ENCODE assay signal across 1 cellular context in the genomic region with DNA sequence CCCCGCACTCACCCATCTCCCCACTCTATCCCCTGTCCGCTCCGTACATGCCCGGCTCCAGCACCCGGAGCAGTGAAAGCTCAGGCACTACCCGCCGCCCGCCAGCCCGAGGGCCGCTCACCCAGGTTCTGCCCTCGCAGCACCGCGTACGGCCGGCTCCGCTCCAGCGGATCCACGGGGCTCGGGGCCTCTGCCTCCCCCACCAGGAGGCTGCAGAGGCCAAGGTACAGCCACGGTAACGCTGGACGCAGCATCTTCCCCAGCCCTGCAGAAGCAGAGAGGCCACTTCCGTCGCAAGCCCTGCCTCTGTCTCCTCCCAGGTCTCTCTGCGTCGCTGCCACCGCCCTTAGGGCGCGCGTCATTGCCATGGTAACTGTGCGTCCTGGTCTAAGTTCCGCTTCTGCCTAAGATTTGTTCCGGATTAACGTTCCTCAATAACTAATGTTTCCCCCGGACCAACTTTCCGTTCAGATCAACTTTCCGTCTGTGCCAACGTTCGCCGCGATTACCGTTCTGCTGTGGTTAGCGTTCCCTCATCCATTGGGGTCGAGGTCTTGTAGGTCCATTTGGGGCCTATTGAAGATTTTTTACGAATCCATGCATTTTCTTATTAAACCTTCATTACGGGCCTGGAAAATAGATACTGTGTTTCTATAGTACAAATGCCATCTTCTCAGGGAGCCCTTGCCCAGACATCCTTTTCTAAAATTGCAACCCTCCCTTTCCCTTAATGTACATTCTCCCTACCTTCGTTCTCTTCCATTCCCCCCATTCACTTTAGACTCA.
A peak's percentile ranks its signal among the peaks of the same experiment; 100 is the strongest.
TF ChIP-seq lines count a peak whose summit lies in the region.

Gene C12orf76 (minus strand): TSS at position 281 of the 786 bp plus-strand sequence. CDS start 27 bp downstream, at position 254.

TF ChIP-seq in HepG2, 621 proteins besides CTCF, POLR2A, EP300 and RAD21 (continued from another document and continues in another):
- TF ChIP-seq, protein P1, sequence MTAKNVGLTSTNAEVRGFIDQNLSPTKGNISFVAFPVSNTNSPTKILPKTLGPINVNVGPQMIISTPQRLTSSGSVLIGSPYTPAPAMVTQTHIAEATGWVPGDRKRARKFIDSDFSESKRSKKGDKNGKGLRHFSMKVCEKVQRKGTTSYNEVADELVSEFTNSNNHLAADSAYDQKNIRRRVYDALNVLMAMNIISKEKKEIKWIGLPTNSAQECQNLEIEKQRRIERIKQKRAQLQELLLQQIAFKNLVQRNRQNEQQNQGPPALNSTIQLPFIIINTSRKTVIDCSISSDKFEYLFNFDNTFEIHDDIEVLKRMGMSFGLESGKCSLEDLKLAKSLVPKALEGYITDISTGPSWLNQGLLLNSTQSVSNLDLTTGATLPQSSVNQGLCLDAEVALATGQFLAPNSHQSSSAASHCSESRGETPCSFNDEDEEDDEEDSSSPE (CRISPR knock-in tag; IDR thresholded peaks at IDR 0.05), result peak; percentile 42; the same call in 1 of the 2 replicates
- TF ChIP-seq KMT2A (CRISPR knock-in tag; IDR thresholded peaks at IDR 0.05) (peak; percentile 90; the same call in 1 of the 2 replicates), ZSCAN21 (CRISPR knock-in tag; IDR thresholded peaks at IDR 0.05; ENCODE audit: borderline replicate concordance) (peak; percentile 33; the same call in 1 of the 2 replicates), ELF1 (CRISPR knock-in tag; IDR thresholded peaks at IDR 0.05) (peak; percentile 86), ZNF891 (CRISPR knock-in tag; IDR thresholded peaks at IDR 0.05) (peak; percentile 73), ZFP82 (CRISPR knock-in tag; IDR thresholded peaks at IDR 0.05; ENCODE audit: borderline replicate concordance) (no peak), CENPX (CRISPR knock-in tag; IDR thresholded peaks at IDR 0.05) (no peak), SATB2 (CRISPR knock-in tag; IDR thresholded peaks at IDR 0.05) (no peak), PHF5A (CRISPR knock-in tag; IDR thresholded peaks at IDR 0.05; ENCODE audit: low read depth, unreplicated experiment) (peak; percentile 82), ZNF44 (CRISPR knock-in tag; IDR thresholded peaks at IDR 0.05) (peak; percentile 36; the same call in 1 of the 2 replicates), PRDM10 (CRISPR knock-in tag; IDR thresholded peaks at IDR 0.05; ENCODE audit: low read depth) (peak; percentile 88), GATA4 (IDR thresholded peaks at IDR 0.05; ENCODE audit: borderline replicate concordance, low read depth) (peak; percentile 36; the same call in 1 of the 2 replicates), ZBTB3 (CRISPR knock-in tag; IDR thresholded peaks at IDR 0.05; ENCODE audit: borderline replicate concordance, low read depth) (peak; percentile 31; the same call in 1 of the 2 replicates), RFXAP (CRISPR knock-in tag; IDR thresholded peaks at IDR 0.05; ENCODE audit: borderline replicate concordance) (peak; percentile 84; the same call in 1 of the 2 replicates), ZBTB14 (CRISPR knock-in tag; IDR thresholded peaks at IDR 0.05) (peak; percentile 27; the same call in 1 of the 2 replicates), PHF20 (CRISPR knock-in tag; IDR thresholded peaks at IDR 0.05) (peak; percentile 94), SIX1 (CRISPR knock-in tag; IDR thresholded peaks at IDR 0.05; ENCODE audit: borderline replicate concordance) (0 out of 2 replicates have a peak, but pooled peaks have one; percentile 51), ATM (IDR thresholded peaks at IDR 0.05; ENCODE audit: borderline replicate concordance) (no peak), KDM2A (CRISPR knock-in tag; IDR thresholded peaks at IDR 0.05; ENCODE audit: borderline replicate concordance, low read depth) (peak; percentile 91), MYNN (CRISPR knock-in tag; IDR thresholded peaks at IDR 0.05; ENCODE audit: low read depth) (peak; percentile 53; the same call in 1 of the 2 replicates), ZNF468 (CRISPR knock-in tag; IDR thresholded peaks at IDR 0.05) (no peak), SALL1 (CRISPR knock-in tag; IDR thresholded peaks at IDR 0.05) (peak; percentile 94), PHB2 (IDR thresholded peaks at IDR 0.05; ENCODE audit: partially characterized antibody) (no peak), SRY (CRISPR knock-in tag; IDR thresholded peaks at IDR 0.05) (0 out of 2 replicates have a peak, but pooled peaks have one; percentile 72), ZNF777 (CRISPR knock-in tag; IDR thresholded peaks at IDR 0.05) (peak; percentile 90), ARNT2 (CRISPR knock-in tag; IDR thresholded peaks at IDR 0.05; ENCODE audit: low read depth) (peak; percentile 80), POGK (CRISPR knock-in tag; conservative IDR thresholded peaks at IDR 0.05) (peak; percentile 78; the same call in 1 of the 2 replicates), ZNF564 (CRISPR knock-in tag; IDR thresholded peaks at IDR 0.05) (peak; percentile 88), SMYD3 (CRISPR knock-in tag; IDR thresholded peaks at IDR 0.05) (no peak), ZNF660 (CRISPR knock-in tag; IDR thresholded peaks at IDR 0.05; ENCODE audit: borderline replicate concordance, low read depth) (no peak), NKX3-1 (CRISPR knock-in tag; IDR thresholded peaks at IDR 0.05) (peak; percentile 19), THRA (CRISPR knock-in tag; IDR thresholded peaks at IDR 0.05; ENCODE audit: borderline replicate concordance) (peak; percentile 81; the same call in 1 of the 2 replicates), RCOR2 (CRISPR knock-in tag; IDR thresholded peaks at IDR 0.05) (peak; percentile 77), DNMT1 (CRISPR knock-in tag; IDR thresholded peaks at IDR 0.05) (peak; percentile 40; the same call in 1 of the 2 replicates), ZBTB38 (CRISPR knock-in tag; IDR thresholded peaks at IDR 0.05) (peak; percentile 82), ZMYM4 (CRISPR knock-in tag; IDR thresholded peaks at IDR 0.05) (peak; percentile 74)
- TF ChIP-seq, protein P2, sequence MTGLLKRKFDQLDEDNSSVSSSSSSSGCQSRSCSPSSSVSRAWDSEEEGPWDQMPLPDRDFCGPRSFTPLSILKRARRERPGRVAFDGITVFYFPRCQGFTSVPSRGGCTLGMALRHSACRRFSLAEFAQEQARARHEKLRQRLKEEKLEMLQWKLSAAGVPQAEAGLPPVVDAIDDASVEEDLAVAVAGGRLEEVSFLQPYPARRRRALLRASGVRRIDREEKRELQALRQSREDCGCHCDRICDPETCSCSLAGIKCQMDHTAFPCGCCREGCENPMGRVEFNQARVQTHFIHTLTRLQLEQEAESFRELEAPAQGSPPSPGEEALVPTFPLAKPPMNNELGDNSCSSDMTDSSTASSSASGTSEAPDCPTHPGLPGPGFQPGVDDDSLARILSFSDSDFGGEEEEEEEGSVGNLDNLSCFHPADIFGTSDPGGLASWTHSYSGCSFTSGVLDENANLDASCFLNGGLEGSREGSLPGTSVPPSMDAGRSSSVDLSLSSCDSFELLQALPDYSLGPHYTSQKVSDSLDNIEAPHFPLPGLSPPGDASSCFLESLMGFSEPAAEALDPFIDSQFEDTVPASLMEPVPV (CRISPR knock-in tag; IDR thresholded peaks at IDR 0.05), result no peak; the same call in none of the 2 replicates
- TF ChIP-seq, protein P3, sequence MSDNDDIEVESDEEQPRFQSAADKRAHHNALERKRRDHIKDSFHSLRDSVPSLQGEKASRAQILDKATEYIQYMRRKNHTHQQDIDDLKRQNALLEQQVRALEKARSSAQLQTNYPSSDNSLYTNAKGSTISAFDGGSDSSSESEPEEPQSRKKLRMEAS (IDR thresholded peaks at IDR 0.05), result peak; percentile 64
- TF ChIP-seq, protein P4, sequence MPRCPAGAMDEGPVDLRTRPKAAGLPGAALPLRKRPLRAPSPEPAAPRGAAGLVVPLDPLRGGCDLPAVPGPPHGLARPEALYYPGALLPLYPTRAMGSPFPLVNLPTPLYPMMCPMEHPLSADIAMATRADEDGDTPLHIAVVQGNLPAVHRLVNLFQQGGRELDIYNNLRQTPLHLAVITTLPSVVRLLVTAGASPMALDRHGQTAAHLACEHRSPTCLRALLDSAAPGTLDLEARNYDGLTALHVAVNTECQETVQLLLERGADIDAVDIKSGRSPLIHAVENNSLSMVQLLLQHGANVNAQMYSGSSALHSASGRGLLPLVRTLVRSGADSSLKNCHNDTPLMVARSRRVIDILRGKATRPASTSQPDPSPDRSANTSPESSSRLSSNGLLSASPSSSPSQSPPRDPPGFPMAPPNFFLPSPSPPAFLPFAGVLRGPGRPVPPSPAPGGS (CRISPR knock-in tag; IDR thresholded peaks at IDR 0.05), result peak; percentile 85
- TF ChIP-seq, protein P5, sequence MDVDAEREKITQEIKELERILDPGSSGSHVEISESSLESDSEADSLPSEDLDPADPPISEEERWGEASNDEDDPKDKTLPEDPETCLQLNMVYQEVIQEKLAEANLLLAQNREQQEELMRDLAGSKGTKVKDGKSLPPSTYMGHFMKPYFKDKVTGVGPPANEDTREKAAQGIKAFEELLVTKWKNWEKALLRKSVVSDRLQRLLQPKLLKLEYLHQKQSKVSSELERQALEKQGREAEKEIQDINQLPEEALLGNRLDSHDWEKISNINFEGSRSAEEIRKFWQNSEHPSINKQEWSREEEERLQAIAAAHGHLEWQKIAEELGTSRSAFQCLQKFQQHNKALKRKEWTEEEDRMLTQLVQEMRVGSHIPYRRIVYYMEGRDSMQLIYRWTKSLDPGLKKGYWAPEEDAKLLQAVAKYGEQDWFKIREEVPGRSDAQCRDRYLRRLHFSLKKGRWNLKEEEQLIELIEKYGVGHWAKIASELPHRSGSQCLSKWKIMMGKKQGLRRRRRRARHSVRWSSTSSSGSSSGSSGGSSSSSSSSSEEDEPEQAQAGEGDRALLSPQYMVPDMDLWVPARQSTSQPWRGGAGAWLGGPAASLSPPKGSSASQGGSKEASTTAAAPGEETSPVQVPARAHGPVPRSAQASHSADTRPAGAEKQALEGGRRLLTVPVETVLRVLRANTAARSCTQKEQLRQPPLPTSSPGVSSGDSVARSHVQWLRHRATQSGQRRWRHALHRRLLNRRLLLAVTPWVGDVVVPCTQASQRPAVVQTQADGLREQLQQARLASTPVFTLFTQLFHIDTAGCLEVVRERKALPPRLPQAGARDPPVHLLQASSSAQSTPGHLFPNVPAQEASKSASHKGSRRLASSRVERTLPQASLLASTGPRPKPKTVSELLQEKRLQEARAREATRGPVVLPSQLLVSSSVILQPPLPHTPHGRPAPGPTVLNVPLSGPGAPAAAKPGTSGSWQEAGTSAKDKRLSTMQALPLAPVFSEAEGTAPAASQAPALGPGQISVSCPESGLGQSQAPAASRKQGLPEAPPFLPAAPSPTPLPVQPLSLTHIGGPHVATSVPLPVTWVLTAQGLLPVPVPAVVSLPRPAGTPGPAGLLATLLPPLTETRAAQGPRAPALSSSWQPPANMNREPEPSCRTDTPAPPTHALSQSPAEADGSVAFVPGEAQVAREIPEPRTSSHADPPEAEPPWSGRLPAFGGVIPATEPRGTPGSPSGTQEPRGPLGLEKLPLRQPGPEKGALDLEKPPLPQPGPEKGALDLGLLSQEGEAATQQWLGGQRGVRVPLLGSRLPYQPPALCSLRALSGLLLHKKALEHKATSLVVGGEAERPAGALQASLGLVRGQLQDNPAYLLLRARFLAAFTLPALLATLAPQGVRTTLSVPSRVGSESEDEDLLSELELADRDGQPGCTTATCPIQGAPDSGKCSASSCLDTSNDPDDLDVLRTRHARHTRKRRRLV (CRISPR knock-in tag; IDR thresholded peaks at IDR 0.05), result peak; percentile 24; the same call in 1 of the 2 replicates
